Comparison of ENCODE assay signal across 17 cellular contexts in the genomic region with DNA sequence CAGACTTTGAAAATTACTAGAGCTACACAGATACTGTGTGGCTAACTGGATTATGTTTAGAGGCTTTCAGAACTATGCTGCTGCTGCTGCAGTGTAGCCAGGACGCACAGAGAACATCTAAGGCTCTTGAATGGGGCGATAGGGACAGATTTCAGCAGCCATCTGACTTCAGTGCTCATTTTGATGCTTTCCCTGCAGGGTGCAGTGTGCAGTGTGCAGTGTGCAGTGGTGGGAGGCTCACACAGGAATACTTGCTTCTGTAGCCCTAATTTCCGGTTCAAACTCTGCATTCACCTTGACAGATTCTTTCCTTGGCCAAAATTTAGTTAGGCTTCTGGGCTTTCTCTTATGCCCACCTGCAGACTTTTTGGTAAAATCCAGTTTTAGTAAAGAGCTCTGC. TPM values are rescaled to one million over a fixed set of nuclear protein-coding genes. Genes with fewer than 3 reads are reported as not detected.
A peak's percentile ranks its signal among the peaks of the same experiment; 100 is the strongest.
DNase-seq lines count a peak whose midpoint lies in the region; ATAC-seq, FAIRE-seq and TF ChIP-seq lines count a peak whose summit lies in the region.
"Had no signal": no experiment of that assay in that cellular context is flagged by ENCODE, and none has a peak within 500 bp of the region (broad histone marks: within the 10 kb centered on the region; RNA-seq: fewer than 3 reads in every experiment).

No MANE protein-coding gene starts in this region.

- in situ Hi-C loops in K562 (cut with MboI): no loop called here

- H4K20me1 ChIP-seq in SK-N-SH (ENCODE audit: insufficient read depth) (no peaks in the 10 kb centered on the region), K562 (replicated peaks; ENCODE audit: control insufficient read depth, insufficient read depth, low read length) (no peaks in the 10 kb centered on the region)
- H4K20me1 ChIP-seq: BLaER1 had no signal

- TF ChIP-seq POLR2A in K562 (conservative IDR thresholded peaks at IDR 0.05): no peak

- DNase-seq in SK-N-SH (no peak), NCI-H82 (lab: John Stamatoyannopoulos, UW) (peak; percentile 69), K562 (ENCODE audit: extremely low read depth in 1 of 4, low spot score in 3 of 4) (no peak), SW480 (ENCODE audit: low spot score) (no peak), GM19239 (ENCODE audit: insufficient read length, low spot score) (no peak)
- DNase-seq: AML-193; Caco-2; CD8-positive, alpha-beta memory T cell; GF-D8; GOT3; HFFc6 had no signal

- H3K4me2 ChIP-seq in SK-N-SH: no peak overlapping the region
- H3K4me2 ChIP-seq in K562 (ENCODE audit: insufficient read depth, low read length): no peak overlapping the region
- H3K4me2 ChIP-seq: BLaER1 had no signal

- 43% methylated on average over 1 of the region's 3 CpGs for WGBS in SK-N-SH (ENCODE audit: low lambda C conversion rate)
- WGBS in K562 (ENCODE audit: insufficient coverage, low coverage, missing lambda C conversion rate): 0% methylated on average over 3 of the region's 3 CpGs

- H3K4me1 ChIP-seq in SK-N-SH (ENCODE audit: control insufficient read depth in 1 of 2, insufficient read depth in 2 of 2, low read depth in 1 of 2, low read length in 1 of 2): peaks cover 0 to 3% of the 10 kb centered on the region in 2 experiments; a peak in 1 of 4 replicates
- H3K4me1 ChIP-seq in K562 (replicated peaks in 1 of 2; ENCODE audit: control insufficient read depth in 2 of 2, insufficient read depth in 2 of 2, low read length in 2 of 2): no peaks in the 10 kb centered on the region; a peak in 1 of 5 replicates
- H3K4me1 ChIP-seq: BLaER1 had no signal

- H3K9ac ChIP-seq in SK-N-SH: no peak overlapping the region
- H3K9ac ChIP-seq in K562 (ENCODE audit: insufficient read depth in 1 of 2, low read depth in 2 of 2, low read length in 2 of 2): no peak overlapping the region
- H3K9ac ChIP-seq: BLaER1 had no signal

- peak; percentile 25; the same call in 1 of the 3 replicates for ATAC-seq in SK-N-SH treated with all-trans-retinoic acid at 6 μM for 48 hours
- peak; percentile 61 for ATAC-seq in K562
- no peak for ATAC-seq in GM19452 (IDR thresholded peaks at IDR 0.05; ENCODE audit: unreplicated experiment)

- CTCF ChIA-PET in SK-N-SH (lab: Yijun Ruan, JAX) (no interaction called here), K562 (lab: Yijun Ruan, JAX; ENCODE audit: low intra/inter-chr PET ratio) (no interaction called here)

- H3K4me3 ChIP-seq in SK-N-SH (ENCODE audit: low read depth in 2 of 2, low read length in 1 of 2): no peak overlapping the region
- no peak overlapping the region for H3K4me3 ChIP-seq in K562
- H3K4me3 ChIP-seq: BLaER1, HAP-1 had no signal

- H3K27ac ChIP-seq in SK-N-SH (ENCODE audit: low read depth in 2 of 2, low read length in 1 of 2) (no peak overlapping the region), K562 (ENCODE audit: extremely low read depth, low read depth, low read length) (no peak overlapping the region)
- H3K27ac ChIP-seq: 22Rv1, BLaER1 had no signal

- FAIRE-seq in K562 (lab: Jason Lieb, UNC) (no peak), GM19239 (lab: Jason Lieb, UNC) (no peak)
- FAIRE-seq: HTR-8/SVneo had no signal

- H3K36me3 ChIP-seq in SK-N-SH (replicated peaks in 1 of 2; ENCODE audit: control insufficient read depth in 1 of 2, insufficient read depth in 2 of 2, low read length in 1 of 2) (peaks cover 7 to 8% of the 10 kb centered on the region in 2 experiments), K562 (ENCODE audit: control insufficient read depth, insufficient read depth, low read length) (peaks cover under 1% of the 10 kb centered on the region; the same call in 1 of the 3 replicates)
- H3K36me3 ChIP-seq: BLaER1, HAP-1 had no signal

- H3F3A ChIP-seq in SK-N-SH (replicated peaks; ENCODE audit: insufficient read depth): no peaks in the 10 kb centered on the region

- BruUV-seq in K562 (replicated peaks; lab: Mats Ljungman, UMichigan): no TSS peak

- POLR2A ChIA-PET in SK-N-SH (lab: Yijun Ruan, JAX) (no interaction called here), K562 (lab: Yijun Ruan, JAX) (interaction anchor here (0.7 kb wide), 1 partner anchor 419 kb away, joined by 3 read pairs; a partner anchor contains a TSS)

- H3K27me3 ChIP-seq in SK-N-SH (ENCODE audit: insufficient read depth) (no peaks in the 10 kb centered on the region), K562 (ENCODE audit: control insufficient read depth in 2 of 2, insufficient read depth in 2 of 2, low read length in 2 of 2) (peaks cover 2 to 14% of the 10 kb centered on the region in 2 experiments; a peak in 3 of 5 replicates)
- H3K27me3 ChIP-seq: BLaER1 had no signal

- H3K9me1 ChIP-seq in K562 (ENCODE audit: control insufficient read depth, insufficient read depth, low read length): no peaks in the 10 kb centered on the region

- H3K9me3 ChIP-seq in SK-N-SH (0 out of 2 replicates have a peak, but pooled peaks cover 4% of the 10 kb centered on the region), K562 (replicated peaks; ENCODE audit: control insufficient read depth, insufficient read depth, low read depth, low read length) (no peaks in the 10 kb centered on the region)
- H3K9me3 ChIP-seq: BLaER1, Caco-2, HAP-1 had no signal

- H2AFZ ChIP-seq in SK-N-SH (ENCODE audit: low read depth) (no peak overlapping the region), K562 (ENCODE audit: low read depth, low read length) (no peak overlapping the region)

- TF ChIP-seq CTCF in SK-N-SH (IDR thresholded peaks at IDR 0.05) (no peak), K562 (IDR thresholded peaks at IDR 0.05 in 2 of 3, conservative IDR thresholded peaks at IDR 0.05 in 1 of 3; ENCODE audit: insufficient read depth in 2 of 3, low read depth in 1 of 3, low read length in 3 of 3) (no peak)

- intact Hi-C loops in K562 (cut with micrococcal nuclease): no loop called here

- TF ChIP-seq RAD21 in SK-N-SH (IDR thresholded peaks at IDR 0.05; ENCODE audit: low read length) (no peak), K562 (CRISPR knock-in tag; conservative IDR thresholded peaks at IDR 0.05 in 1 of 2, IDR thresholded peaks at IDR 0.05 in 1 of 2) (no peak)

- TF ChIP-seq EP300 in SK-N-SH (IDR thresholded peaks at IDR 0.05; ENCODE audit: borderline replicate concordance in 1 of 2, low read depth in 1 of 2, low read length in 1 of 2): no peak
- no peak for TF ChIP-seq EP300 in K562 (IDR thresholded peaks at IDR 0.05; ENCODE audit: low read length)

- no peaks in the 10 kb centered on the region for H3K9me2 ChIP-seq in SK-N-SH

- H3K79me2 ChIP-seq in SK-N-SH (ENCODE audit: insufficient read depth) (no peaks in the 10 kb centered on the region), K562 (ENCODE audit: control insufficient read depth, insufficient read depth, low read length) (no peaks in the 10 kb centered on the region)

TF ChIP-seq in SK-N-SH treated with all-trans-retinoic acid at 6 μM for 48 hours, 23 proteins besides CTCF, POLR2A, EP300 and RAD21 (continues in another document):
- no peak for TF ChIP-seq TCF4 (CRISPR knock-in tag; IDR thresholded peaks at IDR 0.05; ENCODE audit: borderline replicate concordance)
- no peak for TF ChIP-seq ISL1 (CRISPR knock-in tag; IDR thresholded peaks at IDR 0.05)

TF ChIP-seq in SK-N-SH, 30 proteins besides CTCF, POLR2A, EP300 and RAD21 (continues in another document):
- no peak for TF ChIP-seq SIN3A (IDR thresholded peaks at IDR 0.05; ENCODE audit: borderline replicate concordance, low read depth, low read length)

RNA-seq across cellular contexts. Expression of a gene that starts 7.7 kb away (rescaled TPM):
- polyA plus RNA-seq in SK-N-SH (2012; rRNA removed) (1.7 and 2.3 TPM in 2 replicates), K562 (2011; rRNA removed) (10.7 and 16.5 TPM in 2 replicates), K562 (2014; fragmentation: Illumina TruSeq; extraction: Trizol) (10.6 and 13.4 TPM in 2 replicates), K562 (2014; fragmentation: Nextera tagmentation; extraction: Ambion mirVana) (10 to 100 TPM; 36.4 to 40.2 TPM), K562 (2014; rRNA removed) (12.7 and 12.8 TPM in 2 replicates)
- polyA plus RNA-seq in SK-N-SH (2012; cell fraction: cytosol; rRNA removed): 3.4 and 3.9 TPM in 2 replicates
- 0.93 and 1.8 TPM in 2 replicates for polyA plus RNA-seq in SK-N-SH (2012; cell fraction: nucleus; rRNA removed)
- total RNA-seq in K562 (2011; cell fraction: chromatin; rRNA removed; ENCODE audit: low replicate concordance): 2.8 and 11.2 TPM in 2 replicates
- total RNA-seq in K562 (2011; cell fraction: nucleolus; rRNA removed): 2.7 and 3.3 TPM in 2 replicates
- 5.2 and 5.3 TPM in 2 replicates for total RNA-seq in K562 (2011; cell fraction: nucleoplasm; rRNA removed)
- total RNA-seq in K562 (2014; rRNA removed) (9.5 TPM in 2 replicates), K562 (2014; rRNA removed; fragmentation: Illumina TruSeq; extraction: Trizol) (20.8 and 23.5 TPM in 2 replicates), K562 (2015; rRNA removed; fragmentation: Illumina TruSeq; extraction: Trizol) (12.9 and 14.7 TPM in 2 replicates), K562 (2021) (9.9 and 11.7 TPM in 2 replicates)
- 1.4 and 2.2 TPM in 2 replicates for polyA plus RNA-seq in K562 (2011; cell fraction: cytosol; rRNA removed)
- polyA plus RNA-seq in K562 (2011; cell fraction: nucleus; rRNA removed): 3.5 and 5.1 TPM in 2 replicates
- polyA plus RNA-seq in K562 (2012): 10.5 and 11.0 TPM in 2 replicates
- polyA minus RNA-seq in K562 (2011; rRNA and poly(A)+ RNA removed): 7.4 and 8.9 TPM in 2 replicates
- polyA minus RNA-seq in K562 (2011; cell fraction: cytosol; rRNA and poly(A)+ RNA removed): 3.1 and 3.7 TPM in 2 replicates
- polyA minus RNA-seq in K562 (2011; cell fraction: nucleus; rRNA and poly(A)+ RNA removed): 5.5 and 10.3 TPM in 2 replicates

RNA-seq across cellular contexts. Expression of a gene that starts 53.1 kb away (rescaled TPM):
- polyA plus RNA-seq in SK-N-SH (2012; rRNA removed): 0.02 and 0.10 TPM in 2 replicates
- 0.03 and 0.05 TPM in 2 replicates for polyA plus RNA-seq in SK-N-SH (2012; cell fraction: cytosol; rRNA removed)
- 0.06 TPM in 2 replicates for polyA plus RNA-seq in SK-N-SH (2012; cell fraction: nucleus; rRNA removed)
- total RNA-seq in K562 (2011; cell fraction: chromatin; rRNA removed; ENCODE audit: low replicate concordance): not detected in 2 replicates
- not detected in 2 replicates for total RNA-seq in K562 (2011; cell fraction: nucleolus; rRNA removed)
- total RNA-seq in K562 (2011; cell fraction: nucleoplasm; rRNA removed): not detected in 2 replicates
- not detected in 2 replicates for total RNA-seq in K562 (2014; rRNA removed)
- total RNA-seq in K562 (2014; rRNA removed; fragmentation: Illumina TruSeq; extraction: Trizol): not detected in 2 replicates
- not detected in 2 replicates for total RNA-seq in K562 (2015; rRNA removed; fragmentation: Illumina TruSeq; extraction: Trizol)
- total RNA-seq in K562 (2021): not detected in 2 replicates
- not detected in 2 replicates for polyA plus RNA-seq in K562 (2011; rRNA removed)
- polyA plus RNA-seq in K562 (2011; cell fraction: cytosol; rRNA removed): not detected in 2 replicates
- polyA plus RNA-seq in K562 (2011; cell fraction: nucleus; rRNA removed): not detected in 2 replicates
- not detected in 2 replicates for polyA plus RNA-seq in K562 (2012)
- not detected in 2 replicates for polyA plus RNA-seq in K562 (2014; fragmentation: Illumina TruSeq; extraction: Trizol)
- polyA plus RNA-seq in K562 (2014; fragmentation: Nextera tagmentation; extraction: Ambion mirVana): under 1 TPM in 1 of 2 experiments, not detected in 1; 0.08 TPM
- not detected in 2 replicates for polyA plus RNA-seq in K562 (2014; rRNA removed)
- polyA minus RNA-seq in K562 (2011; rRNA and poly(A)+ RNA removed): not detected in 2 replicates
- not detected in 2 replicates for polyA minus RNA-seq in K562 (2011; cell fraction: cytosol; rRNA and poly(A)+ RNA removed)
- polyA minus RNA-seq in K562 (2011; cell fraction: nucleus; rRNA and poly(A)+ RNA removed): not detected in 2 replicates
- total RNA-seq: Caco-2; CD8-positive, alpha-beta memory T cell; HFFc6 had no signal
